Comparison of ENCODE assay signal across 26 cellular contexts in the genomic region with DNA sequence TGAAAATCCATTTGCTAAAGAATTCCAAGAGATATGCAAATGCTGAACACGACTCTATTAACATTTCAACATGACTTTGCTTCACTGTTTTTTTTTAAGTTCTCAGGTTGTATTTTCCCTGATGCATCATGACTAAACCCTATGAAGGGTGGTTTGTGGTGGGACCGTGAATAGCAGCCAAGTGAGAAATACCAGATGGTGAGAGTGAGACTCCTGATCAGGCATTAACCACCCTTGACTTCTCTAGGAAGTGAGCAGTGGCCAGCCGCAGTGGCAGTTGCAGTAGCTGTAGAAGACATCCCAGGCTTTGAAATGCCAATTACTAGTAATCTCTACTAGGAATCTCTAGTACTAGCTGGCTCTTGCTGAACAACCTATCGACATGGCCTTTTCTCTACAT.
DNase-seq lines count a peak whose midpoint lies in the region; ATAC-seq and TF ChIP-seq lines count a peak whose summit lies in the region.
"Had no signal": no experiment of that assay in that cellular context is flagged by ENCODE, and none has a peak within 500 bp of the region (broad histone marks: within the 10 kb centered on the region; RNA-seq: fewer than 3 reads in every experiment).

No MANE protein-coding gene starts in this region.

- no peaks in the 10 kb centered on the region for H3K36me3 Mint-ChIP-seq in T-helper 2 cell treated with Interferon-gamma antibody and Interleukin-4, amounts not matched to agents 5 μg/mL and 100 μg/mL, for 36 hours (ENCODE audit: low read depth)
- no peaks in the 10 kb centered on the region for H3K36me3 Mint-ChIP-seq in nephron progenitor cell (ENCODE audit: low read depth)
- H3K36me3 Mint-ChIP-seq: activated naive CD8-positive, alpha-beta T cell treated with anti-CD3 and anti-CD28 coated beads for 36 hours; CD8-positive, alpha-beta T cell; natural killer cell; T-cell had no signal

- TF ChIP-seq CTCF in nephron progenitor cell (IDR thresholded peaks at IDR 0.05): no peak

- H3K4me3 ChIP-seq in Jurkat, Clone E6-1 (ENCODE audit: low read length): no peak overlapping the region
- H3K4me3 ChIP-seq: ascending aorta, tibial artery had no signal

- no peak for ATAC-seq in GM21390 (IDR thresholded peaks at IDR 0.05; ENCODE audit: unreplicated experiment)
- ATAC-seq: activated CD8-positive, alpha-beta T cell treated with anti-CD3 and anti-CD28 coated beads for 36 hours; CD8-positive, alpha-beta T cell; left ventricle myocardium superior; natural killer cell; T-cell had no signal

- H3K4me3 Mint-ChIP-seq in T-helper 2 cell treated with Interferon-gamma antibody and Interleukin-4, amounts not matched to agents 5 μg/mL and 100 μg/mL, for 36 hours: no peak overlapping the region
- H3K4me3 Mint-ChIP-seq in nephron progenitor cell: no peak overlapping the region
- H3K4me3 Mint-ChIP-seq: activated CD8-positive, alpha-beta T cell treated with anti-CD3 and anti-CD28 coated beads for 36 hours; activated naive CD8-positive, alpha-beta T cell treated with anti-CD3 and anti-CD28 coated beads for 36 hours; B cell; CD8-positive, alpha-beta T cell; natural killer cell; T-cell had no signal

- no peaks in the 10 kb centered on the region for H3K4me1 Mint-ChIP-seq in T-helper 2 cell treated with Interferon-gamma antibody and Interleukin-4, amounts not matched to agents 5 μg/mL and 100 μg/mL, for 36 hours (ENCODE audit: low read depth)
- H3K4me1 Mint-ChIP-seq in nephron progenitor cell: no peaks in the 10 kb centered on the region
- H3K4me1 Mint-ChIP-seq: activated naive CD8-positive, alpha-beta T cell treated with anti-CD3 and anti-CD28 coated beads for 36 hours; B cell; natural killer cell; T-cell had no signal

- no peaks in the 10 kb centered on the region for H3K9me3 Mint-ChIP-seq in T-helper 2 cell treated with Interferon-gamma antibody and Interleukin-4, amounts not matched to agents 5 μg/mL and 100 μg/mL, for 36 hours
- no peaks in the 10 kb centered on the region for H3K9me3 Mint-ChIP-seq in nephron progenitor cell
- H3K9me3 Mint-ChIP-seq: activated CD8-positive, alpha-beta T cell treated with anti-CD3 and anti-CD28 coated beads for 36 hours; activated naive CD8-positive, alpha-beta T cell treated with anti-CD3 and anti-CD28 coated beads for 36 hours had no signal

- in situ Hi-C loops in ACHN (cut with HindIII; ENCODE audit: low pct_ligation_motif_present, low pct_unique_long_range_greater_than_20kb, low sequenced_read_pairs): no loop called here

- no peaks in the 10 kb centered on the region for H3K27me3 Mint-ChIP-seq in T-helper 2 cell treated with Interferon-gamma antibody and Interleukin-4, amounts not matched to agents 5 μg/mL and 100 μg/mL, for 36 hours (ENCODE audit: low read depth)
- H3K27me3 Mint-ChIP-seq in nephron progenitor cell (ENCODE audit: low read depth, poor library complexity): peaks cover 4% of the 10 kb centered on the region
- H3K27me3 Mint-ChIP-seq: activated CD8-positive, alpha-beta T cell treated with anti-CD3 and anti-CD28 coated beads for 36 hours; activated naive CD8-positive, alpha-beta T cell treated with anti-CD3 and anti-CD28 coated beads for 36 hours; B cell had no signal

- H3K27ac Mint-ChIP-seq in T-helper 2 cell treated with Interferon-gamma antibody and Interleukin-4, amounts not matched to agents 5 μg/mL and 100 μg/mL, for 36 hours: no peak overlapping the region
- H3K27ac Mint-ChIP-seq in nephron progenitor cell: no peak overlapping the region
- H3K27ac Mint-ChIP-seq: activated CD8-positive, alpha-beta T cell treated with anti-CD3 and anti-CD28 coated beads for 36 hours; activated naive CD8-positive, alpha-beta T cell treated with anti-CD3 and anti-CD28 coated beads for 36 hours; B cell; CD8-positive, alpha-beta T cell; natural killer cell; T-cell had no signal

- peak; percentile 2 for DNase-seq in ACHN
- peak; percentile 0 for DNase-seq in Jurkat, Clone E6-1 (ENCODE audit: low read depth, low spot score)
- peak; percentile 0 for DNase-seq in astrocyte of the hippocampus (ENCODE audit: low read depth, low spot score)
- peak; percentile 20 for DNase-seq in iris pigment epithelial cell (ENCODE audit: low read depth)
- DNase-seq in NCI-H345 (lab: John Stamatoyannopoulos, UW): no peak
- DNase-seq in T-helper 2 cell treated with Interferon-gamma antibody and Interleukin-4, amounts not matched to agents 5 μg/mL and 100 μg/mL, for 36 hours (ENCODE audit: low spot score): no peak
- DNase-seq in nephron progenitor cell: no peak
- DNase-seq: activated CD4-positive, CD25-positive, alpha-beta regulatory T cell treated with anti-CD3 and anti-CD28 coated beads, Interleukin-2, amount 50 U/mL, for 72 hours; activated CD8-positive, alpha-beta T cell treated with anti-CD3 and anti-CD28 coated beads for 36 hours; activated naive CD8-positive, alpha-beta T cell treated with anti-CD3 and anti-CD28 coated beads for 36 hours; CD8-positive, alpha-beta T cell; dorsolateral prefrontal cortex; Karpas-422; left ventricle myocardium superior; midbrain; MV-4-11; natural killer cell; NCI-H187 treated with DMSO at 0.1 percent for 48 hours; NCI-H2171 treated with DMSO at 0.1 percent for 48 hours; NCI-H526; retina; T-cell; tibial artery had no signal

Comparison
In these comparisons a context has a peak if more than half of its experiments do, and no peak if none do; other contexts are left out.
1. DNase-seq: peak in ACHN (single experiment), Jurkat, Clone E6-1 (single experiment), astrocyte of the hippocampus (single experiment) and iris pigment epithelial cell (single experiment); none in NCI-H345 (single experiment), T-helper 2 cell treated with Interferon-gamma antibody and Interleukin-4, amounts not matched to agents 5 μg/mL and 100 μg/mL, for 36 hours (single experiment) and nephron progenitor cell (single experiment).